Comparison of ENCODE assay signal across 8 cellular contexts in genomic region chr6:13519839-13520238, GRCh38.
"Had no signal": no experiment of that assay in that cellular context is flagged by ENCODE, and none has a peak within 500 bp of the region (broad histone marks: within the 10 kb centered on the region; RNA-seq: fewer than 3 reads in every experiment).

No MANE protein-coding gene starts in this region.

- H3K4me2 ChIP-seq: GM23338 had no signal

- H3K9me3 Mint-ChIP-seq: GM23338 had no signal

- ATAC-seq: GM23338 had no signal

- H2AFZ ChIP-seq: GM23338 had no signal

- DNase-seq: H9, HCEC 1CT, IMR-90, KBM-7 had no signal

- H3K27ac Mint-ChIP-seq: GM23338, H9 had no signal

- H3K4me3 ChIP-seq: GM23338 had no signal

- FAIRE-seq: H1, H54, HTR-8/SVneo had no signal

- H3K4me3 Mint-ChIP-seq: GM23338, H9 had no signal
